ENCODE assay signal across 16 cellular contexts in the genomic region with DNA sequence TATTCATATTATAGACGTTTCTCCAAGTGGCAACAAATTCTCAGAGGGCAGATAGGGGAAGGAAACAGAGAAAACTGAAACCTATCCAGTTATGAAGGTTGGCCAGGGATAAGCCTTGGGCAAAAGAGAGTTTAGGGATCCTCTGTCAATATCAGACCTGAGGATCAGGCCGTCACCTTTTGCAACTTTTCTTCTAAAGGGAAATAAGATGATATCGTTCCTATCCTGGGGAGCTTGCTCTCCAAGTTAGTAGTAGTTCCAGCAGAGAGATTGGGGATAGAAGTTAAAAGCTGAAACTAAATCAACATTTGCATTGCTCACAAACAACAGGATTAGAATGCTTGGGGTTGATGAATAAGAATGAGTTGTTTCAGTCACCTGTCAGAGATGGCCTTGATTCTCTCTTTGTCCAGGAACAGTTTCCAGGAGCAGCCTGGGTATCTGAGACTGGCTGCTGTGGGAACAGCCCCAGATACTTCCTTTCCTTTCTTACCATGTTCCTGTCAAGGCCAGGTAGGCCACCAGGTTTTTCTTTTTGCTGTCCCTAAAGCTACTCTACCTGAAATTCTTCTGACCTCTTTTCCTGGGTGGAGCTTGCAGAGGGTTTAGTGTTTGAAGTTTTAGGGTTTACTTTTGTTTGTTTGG. TPM values are rescaled to one million over a fixed set of nuclear protein-coding genes. Genes with fewer than 3 reads are reported as not detected.
DNase-seq lines count a peak whose midpoint lies in the region; ATAC-seq and TF ChIP-seq lines count a peak whose summit lies in the region.
"Had no signal": no experiment of that assay in that cellular context is flagged by ENCODE, and none has a peak within 500 bp of the region (broad histone marks: within the 10 kb centered on the region; RNA-seq: fewer than 3 reads in every experiment).

No MANE protein-coding gene starts in this region.

- no peak for TF ChIP-seq POLR2A in esophagus squamous epithelium (IDR thresholded peaks at IDR 0.05)

- H3K27me3 ChIP-seq in NT2/D1 (ENCODE audit: insufficient read depth, insufficient read length): peaks cover 43% of the 10 kb centered on the region
- peaks cover 65% of the 10 kb centered on the region for H3K27me3 ChIP-seq in endodermal cell (ENCODE audit: control insufficient read depth, insufficient read depth, low read length, poor library complexity, severe bottlenecking)
- H3K27me3 ChIP-seq in esophagus squamous epithelium: peaks cover 0 to 67% (median 0%) of the 10 kb centered on the region in 4 donors

- H3K9me3 Mint-ChIP-seq in endodermal cell: no peaks in the 10 kb centered on the region

- no peaks in the 10 kb centered on the region for H3K36me3 Mint-ChIP-seq in endodermal cell (ENCODE audit: low read depth)
- H3K36me3 Mint-ChIP-seq: CD14-positive monocyte had no signal

- H3K9me3 ChIP-seq in NT2/D1 (ENCODE audit: insufficient read depth, low read length) (no peaks in the 10 kb centered on the region), endodermal cell (ENCODE audit: control insufficient read depth, low read length) (no peaks in the 10 kb centered on the region), esophagus squamous epithelium (no peaks in the 10 kb centered on the region)
- H3K9me3 ChIP-seq: HAP-1 had no signal

- H3K27ac ChIP-seq in endodermal cell (ENCODE audit: low read depth, low read length) (no peak overlapping the region), esophagus squamous epithelium (peak overlapping the region in 1 of 4 donors; percentile 12)
- H3K27ac ChIP-seq: HL-60 had no signal

- no peaks in the 10 kb centered on the region for H3K36me3 ChIP-seq in NT2/D1 (ENCODE audit: insufficient read depth, insufficient read length, low read length)
- H3K36me3 ChIP-seq in endodermal cell (ENCODE audit: control insufficient read depth, insufficient read depth, low read length): no peaks in the 10 kb centered on the region
- H3K36me3 ChIP-seq in esophagus squamous epithelium: no peaks in the 10 kb centered on the region
- H3K36me3 ChIP-seq: HAP-1 had no signal

- in situ Hi-C loops in GM13977 (cut with MboI; ENCODE audit: low pct_unique_long_range_greater_than_20kb, low sequenced_read_pairs, unreplicated experiment): no loop called here

- TF ChIP-seq CTCF in GM13977 (IDR thresholded peaks at IDR 0.05; ENCODE audit: extremely low read depth, insufficient read depth, missing control alignments): no peak
- TF ChIP-seq CTCF in endodermal cell (conservative IDR thresholded peaks at IDR 0.05): no peak
- no peak for TF ChIP-seq CTCF in esophagus squamous epithelium (IDR thresholded peaks at IDR 0.05)

- no peak overlapping the region for H3K9ac ChIP-seq in NT2/D1 (ENCODE audit: insufficient read length, low read depth)
- no peak overlapping the region for H3K9ac ChIP-seq in endodermal cell (ENCODE audit: extremely low read depth, low read length, poor library complexity, severe bottlenecking)

- H3K4me3 ChIP-seq in NT2/D1 (ENCODE audit: insufficient read length, low read depth) (no peak overlapping the region), endodermal cell (ENCODE audit: low read length) (no peak overlapping the region), esophagus squamous epithelium (no peak overlapping the region)
- H3K4me3 ChIP-seq: HAP-1 had no signal

- WGBS in endodermal cell (ENCODE audit: insufficient coverage in 1 of 2, insufficient read length in 1 of 2), 2 experiments: 63 to 90% methylated on average over 2 to 3 of the region's 3 CpGs
- WGBS in esophagus squamous epithelium, 2 donors: 29 to 48% methylated on average over 3 of the region's 3 CpGs

- H3K4me1 Mint-ChIP-seq in endodermal cell: peaks cover 12% of the 10 kb centered on the region

- H3K4me1 ChIP-seq in NT2/D1 (ENCODE audit: insufficient read depth, insufficient read length) (no peaks in the 10 kb centered on the region), endodermal cell (ENCODE audit: control insufficient read depth, insufficient read depth, low read length) (peaks cover 4% of the 10 kb centered on the region), esophagus squamous epithelium (peaks cover 7 to 37% (median 13%) of the 10 kb centered on the region in 3 donors)

- H3K27ac Mint-ChIP-seq in endodermal cell: no peak overlapping the region
- H3K27ac Mint-ChIP-seq: CD14-positive monocyte had no signal

- intact Hi-C loops in left colon (cut with DNase I, micrococcal nuclease) (no loop called here), esophagus squamous epithelium (cut with DNase I) (no loop called here)

- peaks cover 75% of the 10 kb centered on the region for H3K27me3 Mint-ChIP-seq in endodermal cell (ENCODE audit: insufficient read depth)

- ATAC-seq in left colon: peak; percentile 18

- no peak overlapping the region for H3K4me3 Mint-ChIP-seq in endodermal cell

- DNase-seq in GM13977 (ENCODE audit: low spot score) (peak; percentile 3), NT2/D1 (ENCODE audit: low read depth, low spot score) (peak; percentile 39), endodermal cell (peak; percentile 51), left colon (no peak), T-helper 2 cell (no peak), esophagus squamous epithelium (lab: John Stamatoyannopoulos, UW) (no peak)
- no peak for DNase-seq in activated CD8-positive, alpha-beta memory T cell treated with anti-CD3 and anti-CD28 coated beads, Interleukin-2, amount 50 U/mL, for 4 hours
- DNase-seq: AML-193, DMS153, NCI-H1436 treated with DMSO at 0.1 percent for 48 hours, NCI-H2081, NCI-H510A, SHP77 had no signal

RNA-seq across cellular contexts. Expression of a gene that starts 2.5 kb away (rescaled TPM):
- not detected for total RNA-seq in endodermal cell
- 0.89 TPM for polyA plus RNA-seq in endodermal cell (2013, experiment 1 of 2)
- 0.87 TPM for polyA plus RNA-seq in endodermal cell (2013, experiment 2 of 2)
- total RNA-seq in left colon: 1 to 10 TPM in 1 of 2 donors, under 1 TPM in 1; 0.67 to 1.6 TPM
- not detected for total RNA-seq in esophagus squamous epithelium
- polyA plus RNA-seq: CD14-positive monocyte had no signal

RNA-seq across cellular contexts. Expression of a gene that starts 7.2 kb away (rescaled TPM):
- total RNA-seq in endodermal cell (under 1 TPM; 0.24 to 0.40 TPM), left colon (1 to 10 TPM; 2.2 to 2.4 TPM), esophagus squamous epithelium (under 1 TPM in 1 of 4 donors, not detected in 3; 0.19 TPM)
- polyA plus RNA-seq in endodermal cell (2013, experiment 1 of 2): 40.3 TPM
- polyA plus RNA-seq in endodermal cell (2013, experiment 2 of 2): 27.6 TPM
- polyA plus RNA-seq: CD14-positive monocyte had no signal

RNA-seq across cellular contexts. Expression of a gene that starts 39.4 kb away (rescaled TPM):
- total RNA-seq in endodermal cell (10 to 100 TPM; 86.3 to 98.0 TPM), left colon (10 to 100 TPM; 44.8 to 47.5 TPM), esophagus squamous epithelium (10 to 100 TPM; 49.1 to 56.3 (median 52.6) TPM)
- polyA plus RNA-seq in endodermal cell (2013, experiment 1 of 2): 92.0 TPM
- 101 TPM for polyA plus RNA-seq in endodermal cell (2013, experiment 2 of 2)

Comparison
In these comparisons a context has a peak if more than half of its experiments do, and no peak if none do; other contexts are left out.
1. DNase-seq: peak in GM13977 (single experiment), NT2/D1 (single experiment) and endodermal cell (single experiment); none in left colon (0 of 2), T-helper 2 cell (0 of 5), activated CD8-positive, alpha-beta memory T cell treated with anti-CD3 and anti-CD28 coated beads, Interleukin-2, amount 50 U/mL, for 4 hours (single experiment) and esophagus squamous epithelium (single experiment).